20 cellular contexts compared by ENCODE assay signal in genomic region chr9:35711501-35712428, GRCh38. TPM values are rescaled to one million over a fixed set of nuclear protein-coding genes. Genes with fewer than 3 reads are reported as not detected.
DNase-seq lines count a peak whose midpoint lies in the region; ATAC-seq lines count a peak whose summit lies in the region.
"Had no signal": no experiment of that assay in that cellular context is flagged by ENCODE, and none has a peak within 500 bp of the region (broad histone marks: within the 10 kb centered on the region; RNA-seq: fewer than 3 reads in every experiment).

No MANE protein-coding gene starts in this region.

- H3K27ac Mint-ChIP-seq in activated T-cell treated with anti-CD3 and anti-CD28 coated beads, Interleukin-2, amount 50 U/mL, for 24 hours: peak overlapping the region; percentile 50
- H3K27ac Mint-ChIP-seq: stimulated activated naive CD8-positive, alpha-beta T cell treated with anti-CD3 and anti-CD28 coated beads, Interleukin-15, Interleukin-2, amounts not matched to agents 100 ng/mL and 50 ng/mL, for 24 hours had no signal

- peak; percentile 29 for DNase-seq in activated T-cell treated with anti-CD3 and anti-CD28 coated beads, Interleukin-2, amount 50 U/mL, for 24 hours
- DNase-seq in activated T-cell treated with anti-CD3 and anti-CD28 coated beads for 4 hours (no peak), T47D (ENCODE audit: low read depth in 1 of 2, low spot score in 1 of 2) (peak; percentile 38 to 77), trophoblast cell (peak; percentile 77 to 85), RKO (ENCODE audit: low spot score) (no peak)
- DNase-seq: caudate nucleus; DMS79; effector CD8-positive, alpha-beta T cell; mucosa of descending colon; NCI-H187 treated with DMSO at 0.1 percent for 48 hours; spleen; T-helper 2 cell had no signal

- H4K91ac ChIP-seq in trophoblast cell (ENCODE audit: low read depth, low read length): no peak overlapping the region

- H2BK120ac ChIP-seq in trophoblast cell (ENCODE audit: insufficient read depth, low read length, poor library complexity): no peak overlapping the region

- no peak overlapping the region for H4K12ac ChIP-seq in trophoblast cell (ENCODE audit: low read depth, low read length)

- no peaks in the 10 kb centered on the region for H3K79me1 ChIP-seq in trophoblast cell (ENCODE audit: low read length)

- no peak overlapping the region for H4K8ac ChIP-seq in trophoblast cell (ENCODE audit: low read depth, low read length)

- no peak overlapping the region for H3K23ac ChIP-seq in trophoblast cell (ENCODE audit: low read length)

- no peak overlapping the region for H2BK5ac ChIP-seq in trophoblast cell (ENCODE audit: low read depth, low read length, poor library complexity)

- no peak overlapping the region for H2AK5ac ChIP-seq in trophoblast cell (ENCODE audit: low read length)

- no peaks in the 10 kb centered on the region for H3K9me3 ChIP-seq in trophoblast cell (ENCODE audit: insufficient read depth, low read depth, low read length)
- H3K9me3 ChIP-seq: mucosa of descending colon, spleen, vagina had no signal

- H3K27me3 ChIP-seq in trophoblast cell (ENCODE audit: insufficient read depth, low read length): no peaks in the 10 kb centered on the region
- H3K27me3 ChIP-seq: hepatocyte, spleen, vagina had no signal

- ATAC-seq in GM21381 (IDR thresholded peaks at IDR 0.05; ENCODE audit: unreplicated experiment): peak; percentile 66
- no peak for ATAC-seq in HG03457 (IDR thresholded peaks at IDR 0.05; ENCODE audit: unreplicated experiment)
- no peak for ATAC-seq in HG03565 (IDR thresholded peaks at IDR 0.05; ENCODE audit: unreplicated experiment)
- ATAC-seq: activated CD4-positive, CD25-positive, alpha-beta regulatory T cell treated with anti-CD3 and anti-CD28 coated beads, Interleukin-2, amount 50 U/mL, for 24 hours; mucosa of descending colon had no signal

- H3K18ac ChIP-seq in trophoblast cell (ENCODE audit: low read length): no peak overlapping the region

- H3K79me2 ChIP-seq in trophoblast cell (ENCODE audit: control insufficient read depth, insufficient read depth, low read length, poor library complexity): no peaks in the 10 kb centered on the region
- H3K79me2 ChIP-seq: hepatocyte had no signal

- peaks cover 7% of the 10 kb centered on the region for H3K4me1 Mint-ChIP-seq in activated T-cell treated with anti-CD3 and anti-CD28 coated beads, Interleukin-2, amount 50 U/mL, for 24 hours (ENCODE audit: low read depth)

- no peak overlapping the region for H3K4ac ChIP-seq in trophoblast cell (ENCODE audit: low read depth, low read length)

- H3K27me3 Mint-ChIP-seq in activated T-cell treated with anti-CD3 and anti-CD28 coated beads, Interleukin-2, amount 50 U/mL, for 24 hours: no peaks in the 10 kb centered on the region
- H3K27me3 Mint-ChIP-seq: stimulated activated naive CD8-positive, alpha-beta T cell treated with anti-CD3 and anti-CD28 coated beads, Interleukin-15, Interleukin-2, amounts not matched to agents 100 ng/mL and 50 ng/mL, for 24 hours had no signal

- peaks cover 66 to 75% of the 10 kb centered on the region in 2 experiments for H3K36me3 ChIP-seq in trophoblast cell (ENCODE audit: control insufficient read depth in 1 of 2, insufficient read depth in 2 of 2, low read length in 2 of 2)

- no peak overlapping the region for H2AFZ ChIP-seq in trophoblast cell (ENCODE audit: insufficient read depth, low read length, poor library complexity)
- H2AFZ ChIP-seq: hepatocyte had no signal

- in situ Hi-C loops in T47D (cut with HindIII; ENCODE audit: low pct_unique_long_range_greater_than_20kb, low sequenced_read_pairs): no loop called here

- H3K9me3 Mint-ChIP-seq in activated T-cell treated with anti-CD3 and anti-CD28 coated beads, Interleukin-2, amount 50 U/mL, for 24 hours: no peaks in the 10 kb centered on the region
- H3K9me3 Mint-ChIP-seq: stimulated activated naive CD8-positive, alpha-beta T cell treated with anti-CD3 and anti-CD28 coated beads, Interleukin-15, Interleukin-2, amounts not matched to agents 100 ng/mL and 50 ng/mL, for 24 hours had no signal

- no peak overlapping the region for H3K4me3 ChIP-seq in trophoblast cell (ENCODE audit: low read depth, low read length)
- H3K4me3 ChIP-seq: hepatocyte, mucosa of descending colon, spleen, vagina had no signal

- no peak overlapping the region for H3K4me2 ChIP-seq in trophoblast cell (ENCODE audit: low read length)
- H3K4me2 ChIP-seq: hepatocyte had no signal

- H3K4me1 ChIP-seq in trophoblast cell (ENCODE audit: control insufficient read depth in 1 of 2, insufficient read depth in 2 of 2, low read length in 2 of 2): no peaks in the 10 kb centered on the region
- H3K4me1 ChIP-seq: vagina had no signal

- no peak overlapping the region for H3K4me3 Mint-ChIP-seq in activated T-cell treated with anti-CD3 and anti-CD28 coated beads, Interleukin-2, amount 50 U/mL, for 24 hours
- H3K4me3 Mint-ChIP-seq: stimulated activated naive CD8-positive, alpha-beta T cell treated with anti-CD3 and anti-CD28 coated beads, Interleukin-15, Interleukin-2, amounts not matched to agents 100 ng/mL and 50 ng/mL, for 24 hours had no signal

- no peak overlapping the region for H3K9ac ChIP-seq in trophoblast cell (ENCODE audit: low read length)

- no peak overlapping the region for H3K14ac ChIP-seq in trophoblast cell (ENCODE audit: low read length)

- H2BK12ac ChIP-seq in trophoblast cell (ENCODE audit: low read length): no peak overlapping the region

- no CpG with 5 or more reads among the region's 21 CpGs for WGBS in trophoblast cell (ENCODE audit: extremely low coverage, insufficient coverage, insufficient read length)

- peaks cover 67% of the 10 kb centered on the region for H3K36me3 Mint-ChIP-seq in activated T-cell treated with anti-CD3 and anti-CD28 coated beads, Interleukin-2, amount 50 U/mL, for 24 hours (ENCODE audit: low read depth)

- no peak overlapping the region for H3K27ac ChIP-seq in trophoblast cell (ENCODE audit: low read depth, low read length)
- H3K27ac ChIP-seq: C4-2B, hepatocyte, vagina had no signal

RNA-seq across cellular contexts. Expression of gene TLN1, which starts 20.2 kb away (rescaled TPM):
- polyA plus RNA-seq in trophoblast cell (2013): 53.1 and 56.1 TPM in 2 replicates

RNA-seq across cellular contexts. Expression of gene CREB3, which starts 20.7 kb away (rescaled TPM):
- 32.3 and 32.4 TPM in 2 replicates for polyA plus RNA-seq in trophoblast cell (2013)

RNA-seq across cellular contexts. Expression of gene TPM2, which starts 22.0 kb away (rescaled TPM):
- polyA plus RNA-seq in trophoblast cell (2013): 307 and 309 TPM in 2 replicates

RNA-seq across cellular contexts. Expression of gene GBA2, which starts 37.3 kb away (rescaled TPM):
- 36.1 and 36.7 TPM in 2 replicates for polyA plus RNA-seq in trophoblast cell (2013)

RNA-seq across cellular contexts. Expression of gene RGP1, which starts 37.3 kb away (rescaled TPM):
- 14.4 TPM in 2 replicates for polyA plus RNA-seq in trophoblast cell (2013)

Comparison
In these comparisons a context has a peak if more than half of its experiments do, and no peak if none do; other contexts are left out.
1. DNase-seq: peak in activated T-cell treated with anti-CD3 and anti-CD28 coated beads, Interleukin-2, amount 50 U/mL, for 24 hours (single experiment), T47D (2 of 2) and trophoblast cell (2 of 2); none in activated T-cell treated with anti-CD3 and anti-CD28 coated beads for 4 hours (single experiment) and RKO (single experiment).